In the genomic region with DNA sequence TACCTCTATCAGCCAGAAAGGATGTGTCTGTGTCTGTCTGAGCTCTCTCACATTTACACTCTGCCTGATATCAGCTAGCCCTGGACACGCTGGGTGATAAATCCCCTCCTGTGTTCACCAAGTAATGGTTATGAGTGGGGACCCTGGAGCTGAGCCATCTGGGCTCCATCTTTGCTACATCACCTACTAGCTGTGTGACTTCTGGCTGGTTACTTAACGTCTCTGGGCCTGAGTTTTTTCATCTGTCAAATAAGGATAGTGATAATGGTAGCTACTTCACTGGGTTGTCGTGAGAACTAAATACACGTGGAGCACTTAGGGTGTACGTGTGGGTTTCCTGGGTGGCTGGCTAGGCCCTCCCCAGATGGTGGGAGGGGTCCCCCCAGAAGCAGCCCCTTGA, we compare ENCODE assay signal across 1 cellular context.
A peak's percentile ranks its signal among the peaks of the same experiment; 100 is the strongest.
TF ChIP-seq lines count a peak whose summit lies in the region.

No MANE protein-coding gene starts in this region.

TF ChIP-seq in K562, 482 proteins besides CTCF, POLR2A, EP300 and RAD21:
- TF ChIP-seq KLF1 (tag; IDR thresholded peaks at IDR 0.05) (no peak), ZFX (CRISPR knock-in tag; IDR thresholded peaks at IDR 0.05) (no peak), BCOR (IDR thresholded peaks at IDR 0.05) (peak; percentile 84), RCOR1 (IDR thresholded peaks at IDR 0.05; ENCODE audit: borderline replicate concordance in 1 of 2, low read depth in 2 of 2, low read length in 2 of 2) (no peak), POLR2H (tag; IDR thresholded peaks at IDR 0.05; ENCODE audit: low read depth) (no peak), EP400 (IDR thresholded peaks at IDR 0.05) (no peak), ZNF699 (CRISPR knock-in tag; IDR thresholded peaks at IDR 0.05; ENCODE audit: insufficient replicate concordance) (no peak), TBL1XR1 (IDR thresholded peaks at IDR 0.05; ENCODE audit: low read length in 2 of 2) (no peak), ZFP36 (IDR thresholded peaks at IDR 0.05; ENCODE audit: low read depth, low read length, partially characterized antibody) (peak; percentile 86), ZNF232 (CRISPR knock-in tag; IDR thresholded peaks at IDR 0.05) (no peak), KDM1A (IDR thresholded peaks at IDR 0.05) (peak; percentile 32 to 34; a peak in 2 of 4 replicates), U2AF2 (optimal IDR thresholded peaks at IDR 0.05; ENCODE audit: low read depth, low read length) (no peak), RBM25 (IDR thresholded peaks at IDR 0.05; ENCODE audit: low read depth, low read length, severe bottlenecking) (peak; percentile 91), RBM14 (IDR thresholded peaks at IDR 0.05; ENCODE audit: borderline replicate concordance, insufficient read depth, low read depth, low read length) (no peak)
- TF ChIP-seq, protein P1, sequence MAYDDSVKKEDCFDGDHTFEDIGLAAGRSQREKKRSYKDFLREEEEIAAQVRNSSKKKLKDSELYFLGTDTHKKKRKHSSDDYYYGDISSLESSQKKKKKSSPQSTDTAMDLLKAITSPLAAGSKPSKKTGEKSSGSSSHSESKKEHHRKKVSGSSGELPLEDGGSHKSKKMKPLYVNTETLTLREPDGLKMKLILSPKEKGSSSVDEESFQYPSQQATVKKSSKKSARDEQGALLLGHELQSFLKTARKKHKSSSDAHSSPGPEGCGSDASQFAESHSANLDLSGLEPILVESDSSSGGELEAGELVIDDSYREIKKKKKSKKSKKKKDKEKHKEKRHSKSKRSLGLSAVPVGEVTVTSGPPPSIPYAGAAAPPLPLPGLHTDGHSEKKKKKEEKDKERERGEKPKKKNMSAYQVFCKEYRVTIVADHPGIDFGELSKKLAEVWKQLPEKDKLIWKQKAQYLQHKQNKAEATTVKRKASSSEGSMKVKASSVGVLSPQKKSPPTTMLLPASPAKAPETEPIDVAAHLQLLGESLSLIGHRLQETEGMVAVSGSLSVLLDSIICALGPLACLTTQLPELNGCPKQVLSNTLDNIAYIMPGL (CRISPR knock-in tag; IDR thresholded peaks at IDR 0.05): no peak
- TF ChIP-seq, protein P2, sequence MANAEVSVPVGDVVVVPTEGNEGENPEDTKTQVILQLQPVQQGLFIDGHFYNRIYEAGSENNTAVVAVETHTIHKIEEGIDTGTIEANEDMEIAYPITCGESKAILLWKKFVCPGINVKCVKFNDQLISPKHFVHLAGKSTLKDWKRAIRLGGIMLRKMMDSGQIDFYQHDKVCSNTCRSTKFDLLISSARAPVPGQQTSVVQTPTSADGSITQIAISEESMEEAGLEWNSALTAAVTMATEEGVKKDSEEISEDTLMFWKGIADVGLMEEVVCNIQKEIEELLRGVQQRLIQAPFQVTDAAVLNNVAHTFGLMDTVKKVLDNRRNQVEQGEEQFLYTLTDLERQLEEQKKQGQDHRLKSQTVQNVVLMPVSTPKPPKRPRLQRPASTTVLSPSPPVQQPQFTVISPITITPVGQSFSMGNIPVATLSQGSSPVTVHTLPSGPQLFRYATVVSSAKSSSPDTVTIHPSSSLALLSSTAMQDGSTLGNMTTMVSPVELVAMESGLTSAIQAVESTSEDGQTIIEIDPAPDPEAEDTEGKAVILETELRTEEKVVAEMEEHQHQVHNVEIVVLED (CRISPR knock-in tag; IDR thresholded peaks at IDR 0.05): no peak
- TF ChIP-seq, protein P3, sequence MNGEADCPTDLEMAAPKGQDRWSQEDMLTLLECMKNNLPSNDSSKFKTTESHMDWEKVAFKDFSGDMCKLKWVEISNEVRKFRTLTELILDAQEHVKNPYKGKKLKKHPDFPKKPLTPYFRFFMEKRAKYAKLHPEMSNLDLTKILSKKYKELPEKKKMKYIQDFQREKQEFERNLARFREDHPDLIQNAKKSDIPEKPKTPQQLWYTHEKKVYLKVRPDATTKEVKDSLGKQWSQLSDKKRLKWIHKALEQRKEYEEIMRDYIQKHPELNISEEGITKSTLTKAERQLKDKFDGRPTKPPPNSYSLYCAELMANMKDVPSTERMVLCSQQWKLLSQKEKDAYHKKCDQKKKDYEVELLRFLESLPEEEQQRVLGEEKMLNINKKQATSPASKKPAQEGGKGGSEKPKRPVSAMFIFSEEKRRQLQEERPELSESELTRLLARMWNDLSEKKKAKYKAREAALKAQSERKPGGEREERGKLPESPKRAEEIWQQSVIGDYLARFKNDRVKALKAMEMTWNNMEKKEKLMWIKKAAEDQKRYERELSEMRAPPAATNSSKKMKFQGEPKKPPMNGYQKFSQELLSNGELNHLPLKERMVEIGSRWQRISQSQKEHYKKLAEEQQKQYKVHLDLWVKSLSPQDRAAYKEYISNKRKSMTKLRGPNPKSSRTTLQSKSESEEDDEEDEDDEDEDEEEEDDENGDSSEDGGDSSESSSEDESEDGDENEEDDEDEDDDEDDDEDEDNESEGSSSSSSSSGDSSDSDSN (IDR thresholded peaks at IDR 0.05; ENCODE audit: borderline replicate concordance in 1 of 2, low read depth in 2 of 2, low read length in 2 of 2): no peak
